12 cellular contexts compared by ENCODE assay signal in the genomic region with DNA sequence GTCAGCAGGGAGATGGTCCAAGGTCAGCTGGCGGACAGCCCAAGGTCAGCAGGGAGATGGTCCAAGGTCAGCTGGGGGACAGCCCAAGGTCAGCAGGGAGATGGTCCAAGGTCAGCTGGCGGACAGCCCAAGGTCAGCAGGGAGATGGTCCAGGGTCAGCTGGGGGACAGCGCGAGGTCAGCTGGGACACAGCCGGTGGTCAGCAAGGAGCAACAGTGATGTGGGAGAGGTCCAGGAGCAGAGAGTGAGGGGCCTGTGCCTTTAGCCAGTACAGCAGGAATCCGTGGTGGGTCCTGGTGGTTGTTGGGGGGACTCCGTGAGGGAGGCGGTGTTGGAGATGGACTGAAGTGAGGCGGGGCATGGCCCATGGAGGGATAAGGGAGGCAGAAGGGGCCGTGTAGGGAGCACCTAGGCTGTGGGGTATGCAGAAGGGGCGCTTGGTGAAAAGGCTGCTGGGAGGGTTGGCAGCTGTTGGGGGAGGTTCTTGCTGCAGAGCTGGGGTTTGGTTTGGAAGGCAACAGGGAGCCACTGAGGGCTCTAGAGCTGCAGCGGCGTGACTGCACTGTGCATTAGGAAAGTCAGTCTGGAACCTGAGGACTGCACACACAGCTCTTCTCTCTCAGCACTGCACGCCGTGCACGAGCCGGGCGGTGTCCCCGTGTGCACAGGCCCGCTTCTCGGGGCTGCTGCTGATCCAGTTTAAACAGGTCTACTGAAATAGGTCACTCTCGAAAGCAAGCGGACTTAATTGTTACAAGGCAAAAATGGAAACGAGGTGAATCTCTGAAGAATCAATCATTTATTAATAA.
A peak's percentile ranks its signal among the peaks of the same experiment; 100 is the strongest.
DNase-seq lines count a peak whose midpoint lies in the region; ATAC-seq and TF ChIP-seq lines count a peak whose summit lies in the region.
"Had no signal": no experiment of that assay in that cellular context is flagged by ENCODE, and none has a peak within 500 bp of the region (broad histone marks: within the 10 kb centered on the region; RNA-seq: fewer than 3 reads in every experiment).

No MANE protein-coding gene starts in this region.

- ATAC-seq in activated naive CD4-positive, alpha-beta T cell treated with anti-CD3 and anti-CD28 coated beads, Interleukin-2, amount 50 U/mL, for 72 hours, result no peak
- ATAC-seq in DND-41 (ENCODE audit: insufficient read depth, low read depth), result peak; percentile 27; the same call in 1 of the 3 replicates

- no peak for TF ChIP-seq CTCF in DND-41 (IDR thresholded peaks at IDR 0.05; ENCODE audit: borderline replicate concordance, extremely low read depth, low read length, poor library complexity, severe bottlenecking)
- TF ChIP-seq CTCF in thyroid gland (IDR thresholded peaks at IDR 0.05), result no peak

- H3K79me2 ChIP-seq in DND-41 (ENCODE audit: insufficient read depth, low read length), result no peaks in the 10 kb centered on the region

- H3K9me3 Mint-ChIP-seq in activated naive CD4-positive, alpha-beta T cell treated with anti-CD3 and anti-CD28 coated beads, Interleukin-2, amount 50 U/mL, for 24 hours, result no peaks in the 10 kb centered on the region
- H3K9me3 Mint-ChIP-seq in activated naive CD4-positive, alpha-beta T cell treated with anti-CD3 and anti-CD28 coated beads, Interleukin-2, amount 50 U/mL, for 72 hours, result no peaks in the 10 kb centered on the region
- H3K9me3 Mint-ChIP-seq in dendritic cell treated with granulocyte-macrophage colony-stimulating factor and Interleukin-4, amounts not matched to agents 40 ng/mL and 50 ng/mL, for 4 days, result no peaks in the 10 kb centered on the region

- H3K4me3 ChIP-seq in DND-41 (ENCODE audit: low read depth in 1 of 2, low read length in 2 of 2) (no peak overlapping the region), thyroid gland (replicated peaks in 1 of 3) (no peak overlapping the region)
- H3K4me3 ChIP-seq: BLaER1 treated with 17β-estradiol and CSF1 and Interleukin-3, amounts not matched to agents 10 nM and 100 nM; GM23248 had no signal

- H3K4me1 ChIP-seq in DND-41 (ENCODE audit: insufficient read depth, low read length) (no peaks in the 10 kb centered on the region), thyroid gland (no peaks in the 10 kb centered on the region)

- no peaks in the 10 kb centered on the region for H3K36me3 Mint-ChIP-seq in activated naive CD4-positive, alpha-beta T cell treated with anti-CD3 and anti-CD28 coated beads, Interleukin-2, amount 50 U/mL, for 24 hours
- H3K36me3 Mint-ChIP-seq in activated naive CD4-positive, alpha-beta T cell treated with anti-CD3 and anti-CD28 coated beads, Interleukin-2, amount 50 U/mL, for 72 hours, result no peaks in the 10 kb centered on the region
- no peaks in the 10 kb centered on the region for H3K36me3 Mint-ChIP-seq in dendritic cell treated with granulocyte-macrophage colony-stimulating factor and Interleukin-4, amounts not matched to agents 40 ng/mL and 50 ng/mL, for 4 days (ENCODE audit: low read depth)
- H3K36me3 Mint-ChIP-seq: CD4-positive, CD25-positive, alpha-beta regulatory T cell had no signal

- H3K9me3 ChIP-seq in DND-41 (ENCODE audit: insufficient read depth, low read length, severe bottlenecking) (no peaks in the 10 kb centered on the region), thyroid gland (no peaks in the 10 kb centered on the region)
- H3K9me3 ChIP-seq: BLaER1 treated with 17β-estradiol and CSF1 and Interleukin-3, amounts not matched to agents 10 nM and 100 nM had no signal

- H3K27me3 ChIP-seq in DND-41 (ENCODE audit: insufficient read depth, low read length, poor library complexity) (no peaks in the 10 kb centered on the region), thyroid gland (no peaks in the 10 kb centered on the region)
- H3K27me3 ChIP-seq: BLaER1 treated with 17β-estradiol and CSF1 and Interleukin-3, amounts not matched to agents 10 nM and 100 nM had no signal

- TF ChIP-seq POLR2A in thyroid gland (IDR thresholded peaks at IDR 0.05), result no peak

- 90 to 92% methylated on average over 22 to 24 of the region's 24 CpGs for WGBS in thyroid gland, 2 donors

- intact Hi-C loops in dendritic cell treated with granulocyte-macrophage colony-stimulating factor and Interleukin-4, amounts not matched to agents 40 ng/mL and 50 ng/mL, for 4 days (cut with micrococcal nuclease), result no loop called here
- intact Hi-C loops in posterior vena cava (cut with DNase I) (loop anchor here in 1 of 2 donors (10.0 kb wide), 1 partner anchor 1248 kb away; no protein-coding TSS in a partner anchor), thyroid gland (cut with DNase I) (no loop called here)

- H3K4me3 Mint-ChIP-seq in activated naive CD4-positive, alpha-beta T cell treated with anti-CD3 and anti-CD28 coated beads, Interleukin-2, amount 50 U/mL, for 24 hours, result no peak overlapping the region
- H3K4me3 Mint-ChIP-seq in dendritic cell treated with granulocyte-macrophage colony-stimulating factor and Interleukin-4, amounts not matched to agents 40 ng/mL and 50 ng/mL, for 4 days, result no peak overlapping the region
- H3K4me3 Mint-ChIP-seq: CD4-positive, CD25-positive, alpha-beta regulatory T cell had no signal

- H3K4me1 Mint-ChIP-seq in activated naive CD4-positive, alpha-beta T cell treated with anti-CD3 and anti-CD28 coated beads, Interleukin-2, amount 50 U/mL, for 24 hours, result no peaks in the 10 kb centered on the region
- peaks cover 5% of the 10 kb centered on the region for H3K4me1 Mint-ChIP-seq in dendritic cell treated with granulocyte-macrophage colony-stimulating factor and Interleukin-4, amounts not matched to agents 40 ng/mL and 50 ng/mL, for 4 days (ENCODE audit: low read depth)
- H3K4me1 Mint-ChIP-seq: CD4-positive, CD25-positive, alpha-beta regulatory T cell had no signal

- peak overlapping the region; percentile 67 for H3K27ac Mint-ChIP-seq in activated naive CD4-positive, alpha-beta T cell treated with anti-CD3 and anti-CD28 coated beads, Interleukin-2, amount 50 U/mL, for 24 hours
- no peak overlapping the region for H3K27ac Mint-ChIP-seq in activated naive CD4-positive, alpha-beta T cell treated with anti-CD3 and anti-CD28 coated beads, Interleukin-2, amount 50 U/mL, for 72 hours
- H3K27ac Mint-ChIP-seq in dendritic cell treated with granulocyte-macrophage colony-stimulating factor and Interleukin-4, amounts not matched to agents 40 ng/mL and 50 ng/mL, for 4 days, result peak overlapping the region; percentile 27
- H3K27ac Mint-ChIP-seq: CD4-positive, CD25-positive, alpha-beta regulatory T cell had no signal

- H4K20me1 ChIP-seq in DND-41 (ENCODE audit: insufficient read depth, low read length), result no peaks in the 10 kb centered on the region
- H4K20me1 ChIP-seq: BLaER1 treated with 17β-estradiol and CSF1 and Interleukin-3, amounts not matched to agents 10 nM and 100 nM had no signal

- no peak overlapping the region for H3K4me2 ChIP-seq in DND-41 (ENCODE audit: insufficient read depth, low read length)

- H3K27me3 Mint-ChIP-seq in activated naive CD4-positive, alpha-beta T cell treated with anti-CD3 and anti-CD28 coated beads, Interleukin-2, amount 50 U/mL, for 24 hours, result no peaks in the 10 kb centered on the region
- peaks cover 39% of the 10 kb centered on the region for H3K27me3 Mint-ChIP-seq in dendritic cell treated with granulocyte-macrophage colony-stimulating factor and Interleukin-4, amounts not matched to agents 40 ng/mL and 50 ng/mL, for 4 days

- H3K27ac ChIP-seq in DND-41 (ENCODE audit: low read length) (no peak overlapping the region), thyroid gland (no peak overlapping the region)
- H3K27ac ChIP-seq: GM23248 had no signal

- no peak for DNase-seq in activated naive CD4-positive, alpha-beta T cell treated with anti-CD3 and anti-CD28 coated beads, Interleukin-2, amount 50 U/mL, for 72 hours (ENCODE audit: low spot score in 2 of 2)
- DNase-seq in DND-41, result no peak
- DNase-seq in posterior vena cava (ENCODE audit: low spot score), result peak; percentile 32
- no peak for DNase-seq in thyroid gland
- no peak for DNase-seq in NCI-H2171 treated with DMSO at 0.1 percent for 48 hours (lab: John Stamatoyannopoulos, UW)
- DNase-seq: 8988T; ACHN; CD4-positive, CD25-positive, alpha-beta regulatory T cell; GM23248 had no signal

- no peak overlapping the region for H2AFZ ChIP-seq in DND-41 (ENCODE audit: low read depth, low read length)
- H2AFZ ChIP-seq: GM23248 had no signal

- H3K36me3 ChIP-seq in DND-41 (ENCODE audit: insufficient read depth, low read length), result no peaks in the 10 kb centered on the region
- no peaks in the 10 kb centered on the region for H3K36me3 ChIP-seq in thyroid gland
- H3K36me3 ChIP-seq: BLaER1 treated with 17β-estradiol and CSF1 and Interleukin-3, amounts not matched to agents 10 nM and 100 nM had no signal

- no peak overlapping the region for H3K9ac ChIP-seq in DND-41 (ENCODE audit: low read depth, low read length)
- H3K9ac ChIP-seq: BLaER1 treated with 17β-estradiol and CSF1 and Interleukin-3, amounts not matched to agents 10 nM and 100 nM; GM23248 had no signal

Comparison
In these comparisons a context has a peak if more than half of its experiments do, and no peak if none do; other contexts are left out.
1. H3K27ac Mint-ChIP-seq: peak in activated naive CD4-positive, alpha-beta T cell treated with anti-CD3 and anti-CD28 coated beads, Interleukin-2, amount 50 U/mL, for 24 hours (single experiment) and dendritic cell treated with granulocyte-macrophage colony-stimulating factor and Interleukin-4, amounts not matched to agents 40 ng/mL and 50 ng/mL, for 4 days (single experiment); none in activated naive CD4-positive, alpha-beta T cell treated with anti-CD3 and anti-CD28 coated beads, Interleukin-2, amount 50 U/mL, for 72 hours (0 of 2).